19 cellular contexts compared by ENCODE assay signal in genomic region chr18:71865888-71866287, GRCh38.
DNase-seq lines count a peak whose midpoint lies in the region; ATAC-seq, FAIRE-seq and TF ChIP-seq lines count a peak whose summit lies in the region.
"Had no signal": no experiment of that assay in that cellular context is flagged by ENCODE, and none has a peak within 500 bp of the region (broad histone marks: within the 10 kb centered on the region; RNA-seq: fewer than 3 reads in every experiment).

No MANE protein-coding gene starts in this region.

- H3K79me2 ChIP-seq in HepG2 (ENCODE audit: insufficient read depth, low read length) (no peaks in the 10 kb centered on the region), H1 (ENCODE audit: control insufficient read depth in 1 of 2, insufficient read depth in 2 of 2, low read length in 2 of 2) (no peaks in the 10 kb centered on the region)

- CTCF ChIA-PET in HepG2 (lab: Yijun Ruan, JAX; ENCODE audit: low intra/inter-chr PET ratio, low total read pairs) (no interaction called here), H1 (lab: Charles Lee; ENCODE audit: partially characterized antibody) (no interaction called here)

- H2BK120ac ChIP-seq in H1 (replicated peaks; ENCODE audit: low read depth, low read length), result no peak overlapping the region

- no peak overlapping the region for H2BK5ac ChIP-seq in H1 (ENCODE audit: low read depth, low read length)

- H3K14ac ChIP-seq in H1 (ENCODE audit: insufficient read length), result no peak overlapping the region

- TF ChIP-seq POLR2A in HepG2 (IDR thresholded peaks at IDR 0.05; ENCODE audit: insufficient read depth in 1 of 2, low read depth in 2 of 2, low read length in 2 of 2) (no peak), right lobe of liver (IDR thresholded peaks at IDR 0.05) (no peak), H1 (IDR thresholded peaks at IDR 0.05; ENCODE audit: control extremely low read depth in 1 of 2, low read depth in 2 of 2, low read length in 2 of 2) (no peak)

- TF ChIP-seq RAD21 in HepG2 (CRISPR knock-in tag; IDR thresholded peaks at IDR 0.05), result no peak
- TF ChIP-seq RAD21 in H1 (IDR thresholded peaks at IDR 0.05 in 1 of 2, conservative IDR thresholded peaks at IDR 0.05 in 1 of 2; ENCODE audit: low read depth in 2 of 2, low read length in 2 of 2), result no peak

- no peak overlapping the region for H3K56ac ChIP-seq in H1 (replicated peaks; ENCODE audit: insufficient read length, low read depth, low read length)

- no peak overlapping the region for H4K5ac ChIP-seq in H1 (ENCODE audit: insufficient read length, low read depth, low read length)

- ATAC-seq in HepG2 (no peak), right lobe of liver (no peak)
- ATAC-seq: A549; CD8-positive, alpha-beta T cell had no signal

- H3K18ac ChIP-seq in H1 (ENCODE audit: extremely low read depth, low read length), result no peak overlapping the region

- H3K27me3 ChIP-seq in HepG2 (ENCODE audit: control insufficient read depth in 1 of 2, insufficient read depth in 2 of 2, low read length in 2 of 2), result no peaks in the 10 kb centered on the region
- H3K27me3 ChIP-seq in right lobe of liver, result no peaks in the 10 kb centered on the region
- no peaks in the 10 kb centered on the region for H3K27me3 ChIP-seq in H1 (replicated peaks in 1 of 4; ENCODE audit: control insufficient read depth in 3 of 4, extremely low read depth in 1 of 4, insufficient read depth in 3 of 4, low read length in 3 of 4)
- H3K27me3 ChIP-seq: BLaER1 treated with 17β-estradiol and CSF1 and Interleukin-3, amounts not matched to agents 10 nM and 100 nM had no signal

- H2AK5ac ChIP-seq in H1 (ENCODE audit: low read depth, low read length), result no peak overlapping the region

- WGBS in HepG2 (ENCODE audit: low lambda C conversion rate), result 43% methylated on average over 5 of the region's 5 CpGs
- 80% methylated on average over 5 of the region's 5 CpGs for WGBS in right lobe of liver (ENCODE audit: insufficient coverage, low coverage, low lambda C conversion rate, missing lambda C conversion rate)
- 93% methylated on average over 5 of the region's 5 CpGs; no CpG with 5 or more reads in 1 of the 2 experiments for WGBS in H1 (ENCODE audit: extremely low coverage in 1 of 2, insufficient coverage in 1 of 2, insufficient read length in 1 of 2, insufficient replicate concordance in 2 of 2, low coverage in 1 of 2, low lambda C conversion rate in 2 of 2, missing lambda C conversion rate in 1 of 2), 2 experiments

- H3K4ac ChIP-seq in H1 (replicated peaks; ENCODE audit: insufficient read length, low read depth, low read length), result no peak overlapping the region

- H3K4me1 ChIP-seq in HepG2 (ENCODE audit: insufficient read depth, low read length) (no peaks in the 10 kb centered on the region), right lobe of liver (no peaks in the 10 kb centered on the region), H1 (replicated peaks in 1 of 4; ENCODE audit: control insufficient read depth in 3 of 4, insufficient read depth in 4 of 4, low read length in 3 of 4) (no peaks in the 10 kb centered on the region)
- H3K4me1 ChIP-seq: A549; BLaER1 treated with 17β-estradiol and CSF1 and Interleukin-3, amounts not matched to agents 10 nM and 100 nM; Caco-2 had no signal

- in situ Hi-C loops in HepG2 (cut with HindIII; ENCODE audit: extremely low pct_ligation_motif_present, low pct_unique_long_range_greater_than_20kb), result no loop called here

- intact Hi-C loops in HepG2 (cut with micrococcal nuclease; ENCODE audit: unreplicated experiment), result no loop called here
- intact Hi-C loops in right lobe of liver (cut with DNase I), result no loop called here

- no peak overlapping the region for H3K4me3 ChIP-seq in HepG2 (replicated peaks in 1 of 3; ENCODE audit: insufficient read depth in 1 of 3, low read depth in 2 of 3, low read length in 3 of 3)
- H3K4me3 ChIP-seq in right lobe of liver, result no peak overlapping the region
- no peak overlapping the region for H3K4me3 ChIP-seq in H1 (ENCODE audit: extremely low read depth in 1 of 4, insufficient read depth in 2 of 4, low read depth in 3 of 4, low read length in 4 of 4)
- H3K4me3 ChIP-seq: A549; BLaER1 treated with 17β-estradiol and CSF1 and Interleukin-3, amounts not matched to agents 10 nM and 100 nM had no signal

- DNase-seq in HepG2 (ENCODE audit: low spot score) (no peak), right lobe of liver (no peak), H1 (ENCODE audit: low read depth in 1 of 2, low spot score in 2 of 2) (no peak), NCI-H82 (lab: John Stamatoyannopoulos, UW) (no peak), SW480 (ENCODE audit: low spot score) (no peak)
- DNase-seq: AML-193; Caco-2; Calu3; CD4-positive, alpha-beta T cell; CD8-positive, alpha-beta T cell; DMS79 treated with DMSO at 0.1 percent for 48 hours; GF-D8 had no signal

- POLR2A ChIA-PET in HepG2 (lab: Yijun Ruan, JAX), result no interaction called here
- POLR2A ChIA-PET in H1 (lab: Charles Lee; ENCODE audit: partially characterized antibody), result no interaction called here

- TF ChIP-seq CTCF in HepG2 (CRISPR knock-in tag; IDR thresholded peaks at IDR 0.05), result no peak
- no peak for TF ChIP-seq CTCF in right lobe of liver (IDR thresholded peaks at IDR 0.05)
- TF ChIP-seq CTCF in H1 (IDR thresholded peaks at IDR 0.05; ENCODE audit: control extremely low read depth in 1 of 3, insufficient read depth in 1 of 3, low read depth in 1 of 3, low read length in 3 of 3), result no peak

- FAIRE-seq in HepG2 (lab: Jason Lieb, UNC) (no peak), H1 (lab: Jason Lieb, UNC) (no peak)
- FAIRE-seq: A549, G401.6, GM12891, GM19239 had no signal

- no peak overlapping the region for H3K27ac ChIP-seq in HepG2 (ENCODE audit: extremely low read length, insufficient read depth, low read length)
- H3K27ac ChIP-seq in right lobe of liver, result no peak overlapping the region
- no peak overlapping the region for H3K27ac ChIP-seq in H1 (ENCODE audit: low read depth, low read length)
- H3K27ac ChIP-seq: 22Rv1; A549; BLaER1 treated with 17β-estradiol and CSF1 and Interleukin-3, amounts not matched to agents 10 nM and 100 nM; C4-2B had no signal

- no TSS peak for BruUV-seq in HepG2 (replicated peaks; lab: Mats Ljungman, UMichigan)

- H3K9ac ChIP-seq in HepG2 (ENCODE audit: insufficient read depth, low read depth, low read length), result no peak overlapping the region
- no peak overlapping the region for H3K9ac ChIP-seq in H1 (replicated peaks in 1 of 4; ENCODE audit: extremely low read depth in 1 of 4, low read depth in 3 of 4, low read length in 3 of 4)
- H3K9ac ChIP-seq: BLaER1 treated with 17β-estradiol and CSF1 and Interleukin-3, amounts not matched to agents 10 nM and 100 nM had no signal

- H4K8ac ChIP-seq in H1 (ENCODE audit: extremely low read depth, insufficient read depth, low read length), result no peak overlapping the region

- H3K9me3 ChIP-seq in HepG2 (ENCODE audit: low read length) (peaks cover 43% of the 10 kb centered on the region), right lobe of liver (no peaks in the 10 kb centered on the region), H1 (ENCODE audit: insufficient read depth in 2 of 2, low read depth in 1 of 2, low read length in 1 of 2) (peaks cover 46 to 53% of the 10 kb centered on the region in 2 experiments)
- H3K9me3 ChIP-seq: A549; BLaER1 treated with 17β-estradiol and CSF1 and Interleukin-3, amounts not matched to agents 10 nM and 100 nM; Caco-2 had no signal

- H2BK15ac ChIP-seq in H1 (ENCODE audit: low read length), result no peak overlapping the region

- no peak overlapping the region for H4K91ac ChIP-seq in H1 (replicated peaks; ENCODE audit: insufficient read length, low read length)

- H2AFZ ChIP-seq in HepG2 (ENCODE audit: low read length), result no peak overlapping the region
- H2AFZ ChIP-seq in H1 (ENCODE audit: low read length), result no peak overlapping the region

- no peak overlapping the region for H2BK12ac ChIP-seq in H1 (ENCODE audit: low read depth, low read length)

- no peak overlapping the region for H2BK20ac ChIP-seq in H1 (ENCODE audit: low read length)

- H3K79me1 ChIP-seq in H1 (ENCODE audit: low read depth, low read length), result no peaks in the 10 kb centered on the region

- H3K23ac ChIP-seq in H1 (ENCODE audit: insufficient read length), result no peak overlapping the region

- no peaks in the 10 kb centered on the region for H3K23me2 ChIP-seq in H1 (ENCODE audit: low read depth, low read length)

- H3K4me2 ChIP-seq in HepG2 (ENCODE audit: low read depth, low read length), result no peak overlapping the region
- no peak overlapping the region for H3K4me2 ChIP-seq in H1 (ENCODE audit: insufficient read depth in 1 of 2, low read depth in 2 of 2, low read length in 2 of 2)
- H3K4me2 ChIP-seq: A549; BLaER1 treated with 17β-estradiol and CSF1 and Interleukin-3, amounts not matched to agents 10 nM and 100 nM had no signal

- no peaks in the 10 kb centered on the region for H4K20me1 ChIP-seq in HepG2 (ENCODE audit: insufficient read depth, low read length)
- no peaks in the 10 kb centered on the region for H4K20me1 ChIP-seq in H1 (replicated peaks in 1 of 2; ENCODE audit: control insufficient read depth in 1 of 2, insufficient read depth in 2 of 2, low read length in 2 of 2)
- H4K20me1 ChIP-seq: BLaER1 treated with 17β-estradiol and CSF1 and Interleukin-3, amounts not matched to agents 10 nM and 100 nM had no signal

- no peak for TF ChIP-seq EP300 in HepG2 (IDR thresholded peaks at IDR 0.05; ENCODE audit: low read depth in 2 of 2, low read length in 2 of 2)
- no peak for TF ChIP-seq EP300 in HepG2 (CRISPR knock-in tag; IDR thresholded peaks at IDR 0.05; ENCODE audit: borderline replicate concordance)
- TF ChIP-seq EP300 in H1 (IDR thresholded peaks at IDR 0.05; ENCODE audit: borderline replicate concordance in 1 of 2, low read depth in 2 of 2, low read length in 2 of 2), result no peak

- H3K36me3 ChIP-seq in HepG2 (replicated peaks in 1 of 2; ENCODE audit: control insufficient read depth in 1 of 2, insufficient read depth in 2 of 2, low read length in 2 of 2), result no peaks in the 10 kb centered on the region
- no peaks in the 10 kb centered on the region for H3K36me3 ChIP-seq in right lobe of liver
- H3K36me3 ChIP-seq in H1 (ENCODE audit: control insufficient read depth in 2 of 4, insufficient read depth in 4 of 4, low read length in 3 of 4), result no peaks in the 10 kb centered on the region
- H3K36me3 ChIP-seq: BLaER1 treated with 17β-estradiol and CSF1 and Interleukin-3, amounts not matched to agents 10 nM and 100 nM had no signal

TF ChIP-seq in HepG2, 621 proteins besides CTCF, POLR2A, EP300 and RAD21:
- TF ChIP-seq ZNF816 (CRISPR knock-in tag; IDR thresholded peaks at IDR 0.05; ENCODE audit: borderline replicate concordance), result no peak
- peak; percentile 81 for TF ChIP-seq CEBPB (IDR thresholded peaks at IDR 0.05; ENCODE audit: borderline replicate concordance, low read depth, low read length)
- no peak for TF ChIP-seq CHD4 (IDR thresholded peaks at IDR 0.05; ENCODE audit: borderline replicate concordance, low read length)

TF ChIP-seq in H1, 55 proteins besides CTCF, POLR2A, EP300 and RAD21:
- TF ChIP-seq CEBPB (IDR thresholded peaks at IDR 0.05; ENCODE audit: low read depth, low read length), result peak; percentile 62; the same call in 1 of the 2 replicates
- TF ChIP-seq NANOG (IDR thresholded peaks at IDR 0.05; ENCODE audit: insufficient read depth, low read depth, low read length, poor library complexity, severe bottlenecking), result no peak

Comparison
In these comparisons a context has a peak if more than half of its experiments do, and no peak if none do; other contexts are left out.
1. Of the 41 proteins assayed by ChIP-seq in both HepG2 and H1: peak only in HepG2: none; only in H1: none; in both: CEBPB; in neither: 40.